ENCODE assay signal across 8 cellular contexts in genomic region chr10:22597142-22597541, GRCh38.
A peak's percentile ranks its signal among the peaks of the same experiment; 100 is the strongest.
DNase-seq lines count a peak whose midpoint lies in the region; ATAC-seq and TF ChIP-seq lines count a peak whose summit lies in the region.

No MANE protein-coding gene starts in this region.

- TF ChIP-seq CTCF in AG10803 (conservative IDR thresholded peaks at IDR 0.05; ENCODE audit: low read length) = no peak

- no peaks in the 10 kb centered on the region for H3K27me3 ChIP-seq in effector memory CD4-positive, alpha-beta T cell (replicated peaks; ENCODE audit: control insufficient read depth, insufficient read depth, low read length, poor library complexity, severe bottlenecking)

- peak; percentile 63 for ATAC-seq in GM19324 (IDR thresholded peaks at IDR 0.05; ENCODE audit: low FRiP score, unreplicated experiment)
- ATAC-seq in HG03280 (IDR thresholded peaks at IDR 0.05; ENCODE audit: unreplicated experiment) = peak; percentile 74
- ATAC-seq in activated CD4-positive, CD25-positive, alpha-beta regulatory T cell treated with anti-CD3 and anti-CD28 coated beads, Interleukin-2, amount 50 U/mL, for 24 hours = no peak

- no peaks in the 10 kb centered on the region for H3K9me3 ChIP-seq in effector memory CD4-positive, alpha-beta T cell (ENCODE audit: control insufficient read depth, low read length)

- H3K4me1 ChIP-seq in effector memory CD4-positive, alpha-beta T cell (ENCODE audit: control insufficient read depth, insufficient read depth, low read length, poor library complexity, severe bottlenecking) = peaks cover 43% of the 10 kb centered on the region

- H3K27ac ChIP-seq in effector memory CD4-positive, alpha-beta T cell (ENCODE audit: insufficient read depth, low read length, poor library complexity, severe bottlenecking) = peak overlapping the region; percentile 42

- H3K36me3 ChIP-seq in effector memory CD4-positive, alpha-beta T cell (ENCODE audit: control insufficient read depth, insufficient read depth, low read length) = peaks cover 5% of the 10 kb centered on the region

- no peak overlapping the region for H3K4me3 ChIP-seq in AG10803 (ENCODE audit: low read length)
- H3K4me3 ChIP-seq in effector memory CD4-positive, alpha-beta T cell (ENCODE audit: insufficient read depth, low read depth, low read length, poor library complexity, severe bottlenecking) = no peak overlapping the region

- DNase-seq in AG10803 (ENCODE audit: low read depth) = peak; percentile 44
- no peak for DNase-seq in effector memory CD4-positive, alpha-beta T cell
- DNase-seq in NCI-H1417 (lab: John Stamatoyannopoulos, UW) = no peak
- DNase-seq in mesenteric fat pad (ENCODE audit: low spot score) = no peak
- DNase-seq in Kasumi-1 (lab: John Stamatoyannopoulos, UW) = no peak

Comparison
In these comparisons a context has a peak if more than half of its experiments do, and no peak if none do; other contexts are left out.
1. ATAC-seq: peak in GM19324 (single experiment) and HG03280 (single experiment); none in activated CD4-positive, CD25-positive, alpha-beta regulatory T cell treated with anti-CD3 and anti-CD28 coated beads, Interleukin-2, amount 50 U/mL, for 24 hours (0 of 2).